12 cellular contexts compared by ENCODE assay signal in the genomic region with DNA sequence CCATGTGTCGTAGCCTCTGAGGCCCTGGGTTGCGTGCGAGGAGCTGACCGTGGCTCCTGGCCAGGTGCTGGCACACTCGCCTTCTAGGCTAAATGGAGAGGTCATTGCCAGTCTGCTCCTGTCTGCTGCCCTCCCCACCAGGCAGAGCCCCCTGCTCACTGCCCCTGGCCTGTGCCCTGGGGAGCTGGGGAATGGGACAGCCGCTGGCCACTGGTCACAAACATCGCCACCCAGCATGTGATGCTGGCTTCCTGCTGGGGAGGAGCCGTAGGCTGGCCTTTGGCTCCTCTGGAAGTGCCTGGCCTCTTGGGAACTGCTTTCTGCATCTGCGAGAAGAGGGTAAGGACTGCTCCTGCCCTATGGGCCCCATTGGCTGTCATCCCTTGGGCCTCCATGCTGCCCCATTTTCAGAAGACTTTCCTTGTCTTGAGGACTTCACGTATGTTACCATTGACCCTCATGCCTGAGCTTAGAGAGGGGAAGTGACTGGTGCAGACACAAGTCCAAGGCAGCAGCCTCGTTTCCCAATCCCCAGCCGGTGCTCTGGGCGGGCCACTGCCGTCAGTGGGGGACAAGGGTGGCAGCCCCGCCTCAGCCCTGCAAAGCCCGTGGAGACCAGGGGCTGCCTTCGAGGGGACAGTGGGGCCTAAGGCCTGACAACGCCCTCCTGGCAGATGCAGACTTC. TPM values are rescaled to one million over a fixed set of nuclear protein-coding genes. Genes with fewer than 3 reads are reported as not detected.
A peak's percentile ranks its signal among the peaks of the same experiment; 100 is the strongest.
DNase-seq lines count a peak whose midpoint lies in the region; ATAC-seq, FAIRE-seq and TF ChIP-seq lines count a peak whose summit lies in the region.
"Had no signal": no experiment of that assay in that cellular context is flagged by ENCODE, and none has a peak within 500 bp of the region (broad histone marks: within the 10 kb centered on the region; RNA-seq: fewer than 3 reads in every experiment).

No MANE protein-coding gene starts in this region.

- peak; percentile 31 for FAIRE-seq in HTR-8/SVneo (lab: Jason Lieb, UNC)

- no peak for DNase-seq in HTR-8/SVneo (ENCODE audit: insufficient read length, low spot score)
- peak in 1 of 2 donors; percentile 78 for DNase-seq in ascending aorta (ENCODE audit: low spot score in 2 of 2)
- DNase-seq in left lung, result peak; percentile 77 to 93
- DNase-seq in spleen, result peak; percentile 90
- DNase-seq in smooth muscle cell (lab: John Stamatoyannopoulos, UW; ENCODE audit: unreplicated experiment), result no peak
- DNase-seq in mesenteric fat pad (ENCODE audit: low spot score), result no peak
- DNase-seq in NCI-H1417 treated with DMSO at 0.1 percent for 48 hours (lab: John Stamatoyannopoulos, UW), result no peak
- DNase-seq: activated naive CD4-positive, alpha-beta T cell treated with Interleukin-2 at 50 U/mL for 16 hours; GOT3 had no signal

- H3K4me3 ChIP-seq in ascending aorta (peak overlapping the region in 1 of 2 donors; percentile 74), left lung (peak overlapping the region in 1 of 2 donors; percentile 85), spleen (peak overlapping the region in 5 of 8 donors; percentile 56 to 77 (median 65)), smooth muscle cell (no peak overlapping the region)

- peak; percentile 19 for ATAC-seq in left lung
- ATAC-seq in GM21360 (IDR thresholded peaks at IDR 0.05; ENCODE audit: unreplicated experiment), result no peak

- peaks cover 0 to 30% of the 10 kb centered on the region in 2 donors for H3K4me1 ChIP-seq in ascending aorta
- peaks cover 21 to 97% of the 10 kb centered on the region in 2 donors for H3K4me1 ChIP-seq in left lung
- peaks cover 39 to 100% (median 80%) of the 10 kb centered on the region in 6 donors for H3K4me1 ChIP-seq in spleen
- H3K4me1 ChIP-seq in smooth muscle cell (ENCODE audit: low read depth), result peaks cover 28% of the 10 kb centered on the region

- no peak overlapping the region for H3K9ac ChIP-seq in smooth muscle cell (ENCODE audit: low read depth)

- intact Hi-C loops in ascending aorta (cut with DNase I) (no loop called here), left lung (cut with DNase I) (no loop called here), spleen (cut with DNase I; ENCODE audit: low total_unique reads) (no loop called here)

- H3K27me3 ChIP-seq in ascending aorta (no peaks in the 10 kb centered on the region), left lung (peaks cover 0 to 26% of the 10 kb centered on the region in 2 donors), spleen (replicated peaks in 1 of 7) (peaks cover 0 to 40% (median 18%) of the 10 kb centered on the region in 7 donors), smooth muscle cell (ENCODE audit: low read depth) (no peaks in the 10 kb centered on the region)

- H2AFZ ChIP-seq in smooth muscle cell (ENCODE audit: low read depth), result no peak overlapping the region

- H3K27ac ChIP-seq in ascending aorta (peak overlapping the region; percentile 69 to 86), left lung (peak overlapping the region; percentile 89 to 98), spleen (peak overlapping the region; percentile 72 to 99 (median 94)), smooth muscle cell (ENCODE audit: low read depth) (no peak overlapping the region)

- no peak for TF ChIP-seq CTCF in ascending aorta (IDR thresholded peaks at IDR 0.05)
- TF ChIP-seq CTCF in left lung (IDR thresholded peaks at IDR 0.05), result no peak
- TF ChIP-seq CTCF in spleen (IDR thresholded peaks at IDR 0.05 in 8 of 11, conservative IDR thresholded peaks at IDR 0.05 in 3 of 11), result no peak
- TF ChIP-seq CTCF in smooth muscle cell (IDR thresholded peaks at IDR 0.05; ENCODE audit: borderline replicate concordance, insufficient read depth, poor library complexity, severe bottlenecking), result no peak

- peaks cover 23% of the 10 kb centered on the region for H4K20me1 ChIP-seq in smooth muscle cell (ENCODE audit: low read depth)

- no peaks in the 10 kb centered on the region for H3K9me3 ChIP-seq in ascending aorta
- H3K9me3 ChIP-seq in left lung, result no peaks in the 10 kb centered on the region
- no peaks in the 10 kb centered on the region for H3K9me3 ChIP-seq in spleen
- no peaks in the 10 kb centered on the region for H3K9me3 ChIP-seq in smooth muscle cell (replicated peaks; ENCODE audit: low read depth)

- no peak for TF ChIP-seq POLR2A in spleen (IDR thresholded peaks at IDR 0.05)

- peaks cover 4% of the 10 kb centered on the region for H3K79me2 ChIP-seq in smooth muscle cell (ENCODE audit: low read depth)

- no peak overlapping the region for H3K4me2 ChIP-seq in smooth muscle cell

- H3F3A ChIP-seq in smooth muscle cell (ENCODE audit: low read depth), result no peaks in the 10 kb centered on the region

- WGBS in spleen, 5 donors, result 20 to 34% (median 26%) methylated on average over 10 to 18 of the region's 18 CpGs
- 62% methylated on average over 18 of the region's 18 CpGs for WGBS in smooth muscle cell (ENCODE audit: low lambda C conversion rate)

- H3K36me3 ChIP-seq in ascending aorta (no peaks in the 10 kb centered on the region), left lung (peaks cover 0 to 6% of the 10 kb centered on the region in 2 donors), spleen (peaks cover 0 to 9% (median 0%) of the 10 kb centered on the region in 6 donors), smooth muscle cell (ENCODE audit: low read depth) (no peaks in the 10 kb centered on the region)

RNA-seq across cellular contexts. Expression of gene TNFAIP2, which starts 2.0 kb away (rescaled TPM):
- total RNA-seq in ascending aorta (133 TPM), left lung (100 to 1,000 TPM in 1 of 2 donors, 10 to 100 TPM in 1; 76.5 to 237 TPM), spleen (100 to 1,000 TPM; 147 to 297 (median 261) TPM), smooth muscle cell (35.7 and 46.5 TPM in 2 replicates), mesenteric fat pad (211 TPM)
- polyA plus RNA-seq in spleen (100 to 1,000 TPM in 2 of 3 donors, 10 to 100 TPM in 1; 90.2 to 410 (median 391) TPM), smooth muscle cell (57.7 and 76.5 TPM in 2 replicates)

RNA-seq across cellular contexts. Expression of gene EXOC3L4, which starts 26.8 kb away (rescaled TPM):
- total RNA-seq in ascending aorta (not detected), left lung (1 to 10 TPM; 3.0 to 4.0 TPM), spleen (10 to 100 TPM in 4 of 7 donors, 1 to 10 TPM in 3; 2.0 to 30.0 (median 10.5) TPM), smooth muscle cell (not detected in 2 replicates), mesenteric fat pad (2.0 TPM)
- polyA plus RNA-seq in spleen (10 to 100 TPM; 18.5 to 39.2 (median 25.4) TPM), smooth muscle cell (not detected in 2 replicates)
- total RNA-seq: T-helper 1 cell treated with Interleukin-12 subunit alpha and Interleukin-12 subunit beta and Interleukin-4 antibody, amounts not matched to agents 30 ng/mL and 1 ng/mL, for 36 hours had no signal

RNA-seq across cellular contexts. Expression of gene LBHD2, which starts 37.3 kb away (rescaled TPM):
- total RNA-seq in ascending aorta, result not detected
- not detected for total RNA-seq in left lung
- not detected for total RNA-seq in spleen
- polyA plus RNA-seq in spleen, result under 1 TPM in 2 of 3 donors, not detected in 1; 0.52 to 0.55 TPM
- not detected in 2 replicates for total RNA-seq in smooth muscle cell
- not detected in 2 replicates for polyA plus RNA-seq in smooth muscle cell
- total RNA-seq in mesenteric fat pad, result 3.1 TPM
- total RNA-seq: LHCN-M2; T-helper 1 cell treated with Interleukin-12 subunit alpha and Interleukin-12 subunit beta and Interleukin-4 antibody, amounts not matched to agents 30 ng/mL and 1 ng/mL, for 36 hours had no signal

Comparison
In these comparisons a context has a peak if more than half of its experiments do, and no peak if none do; other contexts are left out.
1. DNase-seq: peak in left lung (2 of 2) and spleen (single experiment); none in HTR-8/SVneo (single experiment), smooth muscle cell (single experiment), mesenteric fat pad (single experiment) and NCI-H1417 treated with DMSO at 0.1 percent for 48 hours (single experiment).